ENCODE assay signal across 18 cellular contexts in genomic region chr7:155791214-155791737, GRCh38. TPM values are rescaled to one million over a fixed set of nuclear protein-coding genes. Genes with fewer than 3 reads are reported as not detected.
DNase-seq lines count a peak whose midpoint lies in the region; ATAC-seq and TF ChIP-seq lines count a peak whose summit lies in the region.
"Had no signal": no experiment of that assay in that cellular context is flagged by ENCODE, and none has a peak within 500 bp of the region (broad histone marks: within the 10 kb centered on the region; RNA-seq: fewer than 3 reads in every experiment).

No MANE protein-coding gene starts in this region.

- DNase-seq in natural killer cell treated with Interleukin-12 subunit alpha and Interleukin-12 subunit beta and Interleukin-15 and Interleukin-18, amount 100 ng/mL, for 72 hours (ENCODE audit: low spot score), result peak; percentile 37
- DNase-seq in natural killer cell (no peak), endothelial cell (ENCODE audit: low spot score) (no peak), progenitor cell of endocrine pancreas (ENCODE audit: low spot score, unreplicated experiment) (no peak), NCI-H1105 (lab: John Stamatoyannopoulos, UW) (no peak), CD14-positive monocyte (ENCODE audit: low spot score) (no peak), NCI-H1694 treated with DMSO at 0.1 percent for 48 hours (lab: John Stamatoyannopoulos, UW) (no peak)
- DNase-seq: BE2C; CD8-positive, alpha-beta T cell; COR-L47; DMS153; DMS79 treated with DMSO at 0.1 percent for 48 hours; GDM1; HCEC 1CT; HFFc6 had no signal

- no peaks in the 10 kb centered on the region for H3K9me3 Mint-ChIP-seq in natural killer cell treated with Interleukin-12 subunit alpha and Interleukin-12 subunit beta and Interleukin-15 and Interleukin-18, amount 100 ng/mL, for 72 hours
- H3K9me3 Mint-ChIP-seq in natural killer cell (no peaks in the 10 kb centered on the region), endothelial cell (ENCODE audit: unreplicated experiment) (no peaks in the 10 kb centered on the region), progenitor cell of endocrine pancreas (ENCODE audit: low read depth) (no peaks in the 10 kb centered on the region), CD14-positive monocyte (peaks cover 0 to 7% (median 0%) of the 10 kb centered on the region in 7 donors)
- H3K9me3 Mint-ChIP-seq: CD8-positive, alpha-beta T cell; HFFc6 had no signal

- peaks cover 0 to 3% of the 10 kb centered on the region in 2 donors for H3K27me3 Mint-ChIP-seq in natural killer cell treated with Interleukin-12 subunit alpha and Interleukin-12 subunit beta and Interleukin-15 and Interleukin-18, amount 100 ng/mL, for 72 hours
- H3K27me3 Mint-ChIP-seq in natural killer cell (ENCODE audit: low read depth in 2 of 2) (peaks cover 4 to 5% of the 10 kb centered on the region in 2 donors), endothelial cell (ENCODE audit: unreplicated experiment) (peaks cover 16% of the 10 kb centered on the region), progenitor cell of endocrine pancreas (peaks cover 16% of the 10 kb centered on the region), CD14-positive monocyte (ENCODE audit: low read depth in 3 of 3) (peaks cover 15 to 49% (median 24%) of the 10 kb centered on the region in 3 donors)

- no peak for ATAC-seq in natural killer cell treated with Interleukin-12 subunit alpha and Interleukin-12 subunit beta and Interleukin-15 and Interleukin-18, amount 100 ng/mL, for 72 hours
- ATAC-seq in natural killer cell, result no peak
- ATAC-seq: A549; CD8-positive, alpha-beta T cell had no signal

- H3K36me3 Mint-ChIP-seq in natural killer cell treated with Interleukin-12 subunit alpha and Interleukin-12 subunit beta and Interleukin-15 and Interleukin-18, amount 100 ng/mL, for 72 hours, result no peaks in the 10 kb centered on the region
- H3K36me3 Mint-ChIP-seq in natural killer cell (no peaks in the 10 kb centered on the region), endothelial cell (ENCODE audit: low read depth, unreplicated experiment) (no peaks in the 10 kb centered on the region), progenitor cell of endocrine pancreas (ENCODE audit: insufficient read depth) (no peaks in the 10 kb centered on the region), CD14-positive monocyte (peaks cover 5 to 6% of the 10 kb centered on the region in 2 donors)
- H3K36me3 Mint-ChIP-seq: CD8-positive, alpha-beta T cell had no signal

- H3K27ac Mint-ChIP-seq in natural killer cell treated with Interleukin-12 subunit alpha and Interleukin-12 subunit beta and Interleukin-15 and Interleukin-18, amount 100 ng/mL, for 72 hours, result no peak overlapping the region
- H3K27ac Mint-ChIP-seq in natural killer cell, result no peak overlapping the region
- H3K27ac Mint-ChIP-seq in endothelial cell (ENCODE audit: unreplicated experiment), result no peak overlapping the region
- H3K27ac Mint-ChIP-seq in progenitor cell of endocrine pancreas, result peak overlapping the region; percentile 93
- no peak overlapping the region for H3K27ac Mint-ChIP-seq in CD14-positive monocyte
- H3K27ac Mint-ChIP-seq: CD8-positive, alpha-beta T cell; HFFc6 had no signal

- H3K4me1 Mint-ChIP-seq in natural killer cell treated with Interleukin-12 subunit alpha and Interleukin-12 subunit beta and Interleukin-15 and Interleukin-18, amount 100 ng/mL, for 72 hours (ENCODE audit: low read depth in 2 of 2), result peaks cover 4% of the 10 kb centered on the region in 2 donors
- H3K4me1 Mint-ChIP-seq in natural killer cell, result peaks cover 2 to 4% of the 10 kb centered on the region in 2 donors
- H3K4me1 Mint-ChIP-seq in endothelial cell (ENCODE audit: unreplicated experiment), result peaks cover 2% of the 10 kb centered on the region
- H3K4me1 Mint-ChIP-seq in progenitor cell of endocrine pancreas (ENCODE audit: low read depth), result peaks cover 2% of the 10 kb centered on the region
- H3K4me1 Mint-ChIP-seq in CD14-positive monocyte, result peaks cover 11% of the 10 kb centered on the region

- intact Hi-C loops in natural killer cell (cut with micrococcal nuclease), result loop anchor here (10.0 kb wide), 1 partner anchor 1034 kb away; no protein-coding TSS in a partner anchor
- intact Hi-C loops in CD14-positive monocyte (cut with micrococcal nuclease), result loop anchor here (10.0 kb wide), 4 partner anchors 684 to 1464 kb away; no protein-coding TSS in a partner anchor

- no peak overlapping the region for H3K4me3 Mint-ChIP-seq in natural killer cell treated with Interleukin-12 subunit alpha and Interleukin-12 subunit beta and Interleukin-15 and Interleukin-18, amount 100 ng/mL, for 72 hours
- H3K4me3 Mint-ChIP-seq in natural killer cell, result no peak overlapping the region
- H3K4me3 Mint-ChIP-seq in endothelial cell (ENCODE audit: unreplicated experiment), result peak overlapping the region; percentile 4
- H3K4me3 Mint-ChIP-seq in progenitor cell of endocrine pancreas (ENCODE audit: low read depth), result no peak overlapping the region
- H3K4me3 Mint-ChIP-seq in CD14-positive monocyte, result no peak overlapping the region
- H3K4me3 Mint-ChIP-seq: CD8-positive, alpha-beta T cell; HFFc6 had no signal

- no peak for TF ChIP-seq CTCF in natural killer cell (IDR thresholded peaks at IDR 0.05)
- TF ChIP-seq CTCF in endothelial cell (IDR thresholded peaks at IDR 0.05; ENCODE audit: unreplicated experiment), result no peak
- no peak for TF ChIP-seq CTCF in progenitor cell of endocrine pancreas (IDR thresholded peaks at IDR 0.05; ENCODE audit: unreplicated experiment)
- TF ChIP-seq CTCF in CD14-positive monocyte (IDR thresholded peaks at IDR 0.05), result no peak

RNA-seq across cellular contexts. Expression of gene SHH, which starts 21.0 kb away (rescaled TPM):
- not detected for total RNA-seq in natural killer cell treated with Interleukin-12 subunit alpha and Interleukin-12 subunit beta and Interleukin-15 and Interleukin-18, amount 100 ng/mL, for 72 hours
- total RNA-seq in natural killer cell (not detected), endothelial cell (ENCODE audit: unreplicated experiment) (0.26 TPM), progenitor cell of endocrine pancreas (35.8 and 47.1 TPM in 2 replicates)
- not detected for polyA plus RNA-seq in CD14-positive monocyte
- total RNA-seq: CD8-positive, alpha-beta T cell; H4; HFFc6 had no signal
- polyA plus RNA-seq: AG04450 had no signal

Comparison
In these comparisons a context has a peak if more than half of its experiments do, and no peak if none do; other contexts are left out.
1. RNA of gene SHH, which starts 21.0 kb away (total RNA-seq): 35.8 to 47.1 TPM in progenitor cell of endocrine pancreas; 0.26 TPM in endothelial cell (single experiment), not detected in natural killer cell treated with Interleukin-12 subunit alpha and Interleukin-12 subunit beta and Interleukin-15 and Interleukin-18, amount 100 ng/mL, for 72 hours and not detected in natural killer cell; every median in the first group is over 10 times any median in the second.